ENCODE assay signal across 17 cellular contexts in the genomic region with DNA sequence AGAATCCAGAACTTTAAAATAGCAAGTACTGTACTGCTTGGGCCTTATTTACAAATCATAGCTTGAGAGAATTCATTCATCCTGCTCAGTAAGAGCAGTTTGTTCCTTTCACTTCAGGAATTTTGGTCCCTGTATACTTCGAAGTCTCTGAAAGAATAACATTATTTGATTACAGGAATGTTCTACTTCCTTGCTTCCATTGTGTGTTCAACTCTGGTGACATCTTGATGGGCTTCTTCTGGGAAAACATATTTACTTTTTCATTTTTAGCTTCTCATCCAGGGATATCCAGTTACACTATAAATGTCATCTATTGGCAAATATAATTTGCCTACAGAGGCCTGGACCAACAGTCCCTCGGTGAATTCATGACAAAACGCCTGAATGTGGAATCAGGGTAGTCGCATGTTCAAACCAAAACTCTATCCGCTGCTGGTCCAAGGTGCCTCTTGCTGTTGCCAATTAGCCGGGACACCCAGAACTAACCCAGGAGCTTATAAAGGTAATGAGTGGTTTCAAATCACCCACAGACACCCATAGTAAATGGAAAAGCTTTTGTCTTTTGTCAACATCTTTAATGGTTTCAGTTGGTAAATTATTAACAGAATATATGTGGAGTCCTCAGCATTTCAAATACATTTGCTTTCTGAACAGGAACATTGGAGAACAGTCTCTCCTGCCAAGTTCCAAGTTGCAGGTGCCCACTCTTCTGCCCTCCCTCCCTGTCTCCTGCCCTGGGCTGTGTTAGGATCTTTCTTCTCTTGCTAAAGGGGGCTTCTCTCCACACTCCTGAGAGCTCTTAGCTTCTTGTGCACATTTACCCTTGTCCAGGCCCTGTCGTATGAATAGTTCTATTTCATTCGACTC.
A peak's percentile ranks its signal among the peaks of the same experiment; 100 is the strongest.
DNase-seq lines count a peak whose midpoint lies in the region; ATAC-seq and TF ChIP-seq lines count a peak whose summit lies in the region.
"Had no signal": no experiment of that assay in that cellular context is flagged by ENCODE, and none has a peak within 500 bp of the region (broad histone marks: within the 10 kb centered on the region; RNA-seq: fewer than 3 reads in every experiment).

No MANE protein-coding gene starts in this region.

- no peaks in the 10 kb centered on the region for H3K27me3 Mint-ChIP-seq in CD14-positive monocyte (ENCODE audit: low read depth in 3 of 3)
- H3K27me3 Mint-ChIP-seq in T-helper 2 cell treated with Interferon-gamma antibody and Interleukin-4, amounts not matched to agents 5 μg/mL and 100 μg/mL, for 36 hours (ENCODE audit: low read depth) = no peaks in the 10 kb centered on the region
- H3K27me3 Mint-ChIP-seq: activated CD8-positive, alpha-beta T cell treated with anti-CD3 and anti-CD28 coated beads for 36 hours had no signal

- peak; percentile 75 for DNase-seq in DMS53 (lab: John Stamatoyannopoulos, UW)
- DNase-seq in adipocyte (ENCODE audit: low read depth) = peak; percentile 22
- peak; percentile 28 to 53 for DNase-seq in left colon
- no peak for DNase-seq in CD14-positive monocyte (ENCODE audit: low spot score)
- DNase-seq in T-helper 2 cell treated with Interferon-gamma antibody and Interleukin-4, amounts not matched to agents 5 μg/mL and 100 μg/mL, for 36 hours (ENCODE audit: low spot score) = no peak
- DNase-seq: activated CD8-positive, alpha-beta T cell treated with anti-CD3 and anti-CD28 coated beads for 36 hours; activated effector memory CD4-positive, alpha-beta T cell treated with anti-CD3 and anti-CD28 coated beads, Interleukin-2, amount 50 U/mL, for 16 hours; DND-41; effector CD4-positive, alpha-beta T cell; MG63; SHP77; stimulated activated CD4-positive, alpha-beta T cell treated with anti-CD3 and anti-CD28 coated beads, Interleukin-12 subunit alpha, Interleukin-12 subunit beta, amount 100 ng/mL, for 4 hours had no signal

- H3K9me3 ChIP-seq in adipocyte (ENCODE audit: control insufficient read depth, low read length) = no peaks in the 10 kb centered on the region
- H3K9me3 ChIP-seq: MG63, thoracic aorta had no signal

- peak overlapping the region in 2 of 7 donors; percentile 13 to 36 for H3K27ac Mint-ChIP-seq in CD14-positive monocyte
- no peak overlapping the region for H3K27ac Mint-ChIP-seq in T-helper 2 cell treated with Interferon-gamma antibody and Interleukin-4, amounts not matched to agents 5 μg/mL and 100 μg/mL, for 36 hours
- H3K27ac Mint-ChIP-seq: activated CD8-positive, alpha-beta T cell treated with anti-CD3 and anti-CD28 coated beads for 36 hours had no signal

- H3K4me1 ChIP-seq in adipocyte (ENCODE audit: control insufficient read depth, insufficient read depth, low read length) (peaks cover 36% of the 10 kb centered on the region), rectal smooth muscle tissue (ENCODE audit: control insufficient read depth, insufficient read depth, low read length) (no peaks in the 10 kb centered on the region)

- peaks cover 0 to 2% (median 0%) of the 10 kb centered on the region in 7 donors for H3K9me3 Mint-ChIP-seq in CD14-positive monocyte
- peaks cover 3% of the 10 kb centered on the region for H3K9me3 Mint-ChIP-seq in T-helper 2 cell treated with Interferon-gamma antibody and Interleukin-4, amounts not matched to agents 5 μg/mL and 100 μg/mL, for 36 hours
- H3K9me3 Mint-ChIP-seq: activated CD8-positive, alpha-beta T cell treated with anti-CD3 and anti-CD28 coated beads for 36 hours; neural crest cell had no signal

- intact Hi-C loops in left colon (cut with DNase I, micrococcal nuclease) = no loop called here
- intact Hi-C loops in CD14-positive monocyte (cut with micrococcal nuclease) = no loop called here

- H3K36me3 ChIP-seq in adipocyte (ENCODE audit: control insufficient read depth, insufficient read depth, low read length, severe bottlenecking) = no peaks in the 10 kb centered on the region
- no peaks in the 10 kb centered on the region for H3K36me3 ChIP-seq in rectal smooth muscle tissue (ENCODE audit: control insufficient read depth, insufficient read depth, low read length)
- H3K36me3 ChIP-seq: MG63, thoracic aorta had no signal

- H3K4me1 Mint-ChIP-seq in CD14-positive monocyte = peaks cover 42% of the 10 kb centered on the region
- peaks cover 60% of the 10 kb centered on the region for H3K4me1 Mint-ChIP-seq in T-helper 2 cell treated with Interferon-gamma antibody and Interleukin-4, amounts not matched to agents 5 μg/mL and 100 μg/mL, for 36 hours (ENCODE audit: low read depth)

- H3K27ac ChIP-seq in rectal smooth muscle tissue (ENCODE audit: low read depth, low read length) = peak overlapping the region; percentile 38

- no peak overlapping the region for H3K9ac ChIP-seq in adipocyte (ENCODE audit: low read length)
- no peak overlapping the region for H3K9ac ChIP-seq in rectal smooth muscle tissue (ENCODE audit: low read length)

- no peak overlapping the region for H3K4me3 ChIP-seq in adipocyte (ENCODE audit: low read length)
- H3K4me3 ChIP-seq in rectal smooth muscle tissue (ENCODE audit: low read length) = peak overlapping the region; percentile 10
- H3K4me3 ChIP-seq: MG63, thoracic aorta had no signal

- TF ChIP-seq CTCF in CD14-positive monocyte (IDR thresholded peaks at IDR 0.05) = no peak

- H3K27me3 ChIP-seq in adipocyte (replicated peaks; ENCODE audit: control insufficient read depth, insufficient read depth, low read length) (no peaks in the 10 kb centered on the region), rectal smooth muscle tissue (ENCODE audit: control insufficient read depth, insufficient read depth, low read length) (no peaks in the 10 kb centered on the region)
- H3K27me3 ChIP-seq: MG63 had no signal

- ATAC-seq in left colon (peak; percentile 73), GM18868 (IDR thresholded peaks at IDR 0.05; ENCODE audit: unreplicated experiment) (no peak), GM18520 (IDR thresholded peaks at IDR 0.05; ENCODE audit: unreplicated experiment) (no peak)
- ATAC-seq: activated CD8-positive, alpha-beta T cell treated with anti-CD3 and anti-CD28 coated beads for 36 hours had no signal

- H3K4me3 Mint-ChIP-seq in CD14-positive monocyte = no peak overlapping the region
- no peak overlapping the region for H3K4me3 Mint-ChIP-seq in T-helper 2 cell treated with Interferon-gamma antibody and Interleukin-4, amounts not matched to agents 5 μg/mL and 100 μg/mL, for 36 hours
- H3K4me3 Mint-ChIP-seq: activated CD8-positive, alpha-beta T cell treated with anti-CD3 and anti-CD28 coated beads for 36 hours; neural crest cell had no signal

- no peaks in the 10 kb centered on the region for H3K36me3 Mint-ChIP-seq in CD14-positive monocyte
- peaks cover 10% of the 10 kb centered on the region for H3K36me3 Mint-ChIP-seq in T-helper 2 cell treated with Interferon-gamma antibody and Interleukin-4, amounts not matched to agents 5 μg/mL and 100 μg/mL, for 36 hours (ENCODE audit: low read depth)

Comparison
In these comparisons a context has a peak if more than half of its experiments do, and no peak if none do; other contexts are left out.
1. DNase-seq: peak in DMS53 (single experiment), adipocyte (single experiment) and left colon (2 of 2); none in CD14-positive monocyte (single experiment) and T-helper 2 cell treated with Interferon-gamma antibody and Interleukin-4, amounts not matched to agents 5 μg/mL and 100 μg/mL, for 36 hours (single experiment).